8 cellular contexts compared by ENCODE assay signal in the genomic region with DNA sequence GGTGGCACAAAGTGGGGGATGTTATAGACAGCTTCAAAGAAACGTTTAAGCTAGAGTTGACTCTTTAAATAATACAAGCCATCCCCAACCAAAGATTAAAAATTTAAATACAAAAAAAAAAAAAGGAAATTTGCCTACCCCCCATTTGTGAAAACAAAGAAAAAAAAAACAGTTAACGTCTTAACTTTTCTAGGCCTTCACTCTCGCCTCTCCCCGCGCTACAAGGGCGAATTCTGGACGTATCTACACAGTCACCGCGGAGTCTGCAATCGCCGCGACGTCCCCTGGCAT. TPM values are rescaled to one million over a fixed set of nuclear protein-coding genes. Genes with fewer than 3 reads are reported as not detected.
DNase-seq lines count a peak whose midpoint lies in the region; ATAC-seq, FAIRE-seq and TF ChIP-seq lines count a peak whose summit lies in the region.

No MANE protein-coding gene starts in this region.

- H3K9me3 ChIP-seq in Peyer's patch (no peaks in the 10 kb centered on the region), esophagus (ENCODE audit: control insufficient read depth in 2 of 2, insufficient read depth in 1 of 2, low read depth in 1 of 2, low read length in 1 of 2) (no peaks in the 10 kb centered on the region), neural progenitor cell (ENCODE audit: low read depth) (no peaks in the 10 kb centered on the region)

- peaks cover 26% of the 10 kb centered on the region for H3F3A ChIP-seq in neural progenitor cell (ENCODE audit: low read depth)

- no peak overlapping the region for H3K9ac ChIP-seq in neural progenitor cell

- DNase-seq in Peyer's patch = no peak
- DNase-seq in neural progenitor cell (ENCODE audit: low spot score) = no peak
- no peak for DNase-seq in RPMI8226
- DNase-seq in HTR-8/SVneo (ENCODE audit: insufficient read length, low spot score) = no peak
- DNase-seq in iPS-NIHi7 (ENCODE audit: extremely low spot score) = no peak

- H3K4me2 ChIP-seq in neural progenitor cell = peak overlapping the region; percentile 79

- H3K9me3 Mint-ChIP-seq in neural progenitor cell = peaks cover 2% of the 10 kb centered on the region

- no peak for FAIRE-seq in HTR-8/SVneo (lab: Jason Lieb, UNC)

- H3K4me1 Mint-ChIP-seq in neural progenitor cell = peaks cover 51% of the 10 kb centered on the region

- peaks cover 40% of the 10 kb centered on the region for H3K79me2 ChIP-seq in neural progenitor cell (ENCODE audit: low read depth)

- H3K27ac ChIP-seq in C4-2B (peak overlapping the region; percentile 94), Peyer's patch (peak overlapping the region; percentile 92 to 98 (median 94)), esophagus (ENCODE audit: low read depth in 2 of 2, low read length in 1 of 2) (peak overlapping the region; percentile 81 to 90), neural progenitor cell (no peak overlapping the region)

- no peaks in the 10 kb centered on the region for H3K36me3 ChIP-seq in Peyer's patch
- H3K36me3 ChIP-seq in esophagus (ENCODE audit: control insufficient read depth in 2 of 2, insufficient read depth in 2 of 2, low read length in 1 of 2) = peaks cover 0 to 2% of the 10 kb centered on the region in 2 donors
- H3K36me3 ChIP-seq in neural progenitor cell = no peaks in the 10 kb centered on the region

- peaks cover 0 to 34% (median 5%) of the 10 kb centered on the region in 4 donors for H3K4me1 ChIP-seq in Peyer's patch
- peaks cover 2 to 5% of the 10 kb centered on the region in 2 donors for H3K4me1 ChIP-seq in esophagus (ENCODE audit: control insufficient read depth in 2 of 2, insufficient read depth in 2 of 2, low read length in 1 of 2)
- H3K4me1 ChIP-seq in neural progenitor cell = peaks cover 49% of the 10 kb centered on the region

- H3K36me3 Mint-ChIP-seq in neural progenitor cell = peaks cover 6% of the 10 kb centered on the region

- peaks cover 2% of the 10 kb centered on the region for H3K27me3 Mint-ChIP-seq in neural progenitor cell (ENCODE audit: insufficient read depth, low read depth)

- no peaks in the 10 kb centered on the region for H3K27me3 ChIP-seq in Peyer's patch
- H3K27me3 ChIP-seq in esophagus (ENCODE audit: control insufficient read depth in 1 of 2, insufficient read depth in 2 of 2, low read length in 2 of 2) = no peaks in the 10 kb centered on the region
- no peaks in the 10 kb centered on the region for H3K27me3 ChIP-seq in neural progenitor cell

- H3K4me3 ChIP-seq in Peyer's patch (peak overlapping the region; percentile 56 to 97 (median 75)), esophagus (ENCODE audit: low read depth in 1 of 2, low read length in 2 of 2) (peak overlapping the region; percentile 54 to 59), neural progenitor cell (peak overlapping the region; percentile 63)

- no peak for TF ChIP-seq CTCF in C4-2B (conservative IDR thresholded peaks at IDR 0.05)
- TF ChIP-seq CTCF in Peyer's patch (IDR thresholded peaks at IDR 0.05) = no peak
- no peak for TF ChIP-seq CTCF in neural progenitor cell (IDR thresholded peaks at IDR 0.05)

- H4K20me1 ChIP-seq in neural progenitor cell (ENCODE audit: low read depth) = peaks cover 35% of the 10 kb centered on the region

- peak overlapping the region; percentile 23 for H3K27ac Mint-ChIP-seq in neural progenitor cell

- no peak for ATAC-seq in GM21526 (IDR thresholded peaks at IDR 0.05; ENCODE audit: low FRiP score, unreplicated experiment)

- 2 to 6% methylated on average over 13 of the region's 13 CpGs for WGBS in esophagus, 2 donors

- H2AFZ ChIP-seq in neural progenitor cell (replicated peaks) = no peak overlapping the region

- peak overlapping the region; percentile 87 for H3K4me3 Mint-ChIP-seq in neural progenitor cell

- TF ChIP-seq POLR2A in Peyer's patch (IDR thresholded peaks at IDR 0.05) = no peak

RNA-seq across cellular contexts. Expression of a gene that starts 0.5 kb away (rescaled TPM):
- total RNA-seq in Peyer's patch (10 to 100 TPM; 41.5 to 68.5 (median 52.8) TPM), neural progenitor cell (ENCODE audit: low replicate concordance) (56.3 and 89.8 TPM in 2 replicates)
- 10 to 100 TPM in 1 of 2 donors, 1 to 10 TPM in 1; 7.0 to 12.5 TPM for polyA plus RNA-seq in esophagus
